In the genomic region with DNA sequence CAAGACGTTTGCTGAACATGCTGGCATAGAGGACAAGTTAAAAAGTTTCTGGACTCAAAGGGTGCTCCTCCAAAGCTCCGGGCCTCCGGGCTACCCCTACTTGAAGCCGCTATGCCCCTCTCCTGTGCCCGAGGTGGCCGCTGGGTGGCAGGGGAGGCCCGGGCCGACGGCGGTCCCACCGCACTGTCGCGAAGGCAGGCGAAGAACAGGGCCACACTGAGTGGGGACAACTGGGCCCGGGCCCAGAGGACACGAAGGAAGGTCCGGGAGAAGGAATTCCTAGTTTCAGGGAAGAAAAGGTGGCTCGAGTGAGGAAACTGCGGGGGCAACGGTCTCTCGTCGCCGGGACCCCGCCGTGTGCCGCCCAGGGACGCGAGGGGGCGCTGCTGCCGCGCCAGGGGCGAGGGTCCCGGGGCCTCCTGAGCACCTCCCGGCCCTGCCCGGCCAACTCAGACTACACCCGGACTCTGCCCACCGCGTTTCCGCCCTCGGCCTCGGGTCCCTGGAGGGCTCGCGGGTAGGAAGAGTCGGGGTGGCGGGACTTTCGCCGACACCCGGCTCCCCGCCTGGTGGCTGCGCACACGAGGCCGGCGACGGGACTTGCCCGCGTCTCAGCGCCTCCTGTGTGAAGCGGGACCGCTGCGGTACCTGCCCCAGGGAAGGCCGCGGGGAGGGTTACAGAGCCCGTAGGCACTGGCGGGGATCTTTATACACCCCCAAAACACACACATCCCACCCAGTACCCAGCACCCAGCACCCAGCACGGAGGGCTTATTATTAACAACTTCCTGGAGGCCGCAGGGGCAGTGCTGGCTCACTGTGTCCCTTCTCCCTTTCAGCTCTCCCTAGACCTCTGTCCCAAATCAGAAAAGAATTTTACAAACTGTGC, we compare ENCODE assay signal across 9 cellular contexts. TPM values are rescaled to one million over a fixed set of nuclear protein-coding genes. Genes with fewer than 3 reads are reported as not detected.
DNase-seq lines count a peak whose midpoint lies in the region; ATAC-seq and TF ChIP-seq lines count a peak whose summit lies in the region.
"Had no signal": no experiment of that assay in that cellular context is flagged by ENCODE, and none has a peak within 500 bp of the region (broad histone marks: within the 10 kb centered on the region; RNA-seq: fewer than 3 reads in every experiment).

No MANE protein-coding gene starts in this region.

- peak; percentile 93 for ATAC-seq in GM19455 (IDR thresholded peaks at IDR 0.05; ENCODE audit: unreplicated experiment)

- H3K4me3 ChIP-seq in CD4-positive, alpha-beta memory T cell (ENCODE audit: low read length in 2 of 2), result peak overlapping the region; percentile 52 to 66
- H3K4me3 ChIP-seq in rectal smooth muscle tissue (ENCODE audit: low read length) (peak overlapping the region; percentile 84), uterus (peak overlapping the region; percentile 31 to 37)

- no peaks in the 10 kb centered on the region for H3K36me3 ChIP-seq in CD4-positive, alpha-beta memory T cell (ENCODE audit: insufficient read depth, low read length)
- H3K36me3 ChIP-seq in rectal smooth muscle tissue (ENCODE audit: control insufficient read depth, insufficient read depth, low read length), result no peaks in the 10 kb centered on the region
- no peaks in the 10 kb centered on the region for H3K36me3 ChIP-seq in uterus

- no peaks in the 10 kb centered on the region for H3K27me3 Mint-ChIP-seq in CD4-positive, alpha-beta memory T cell
- H3K27me3 Mint-ChIP-seq in T-helper 1 cell treated with Interleukin-12 subunit alpha and Interleukin-12 subunit beta and Interleukin-4 antibody, amounts not matched to agents 30 μg/mL and 1 μg/mL, for 36 hours (ENCODE audit: low read depth), result peaks cover 10% of the 10 kb centered on the region

- TF ChIP-seq CTCF in uterus (IDR thresholded peaks at IDR 0.05), result peak; percentile 81 to 88 (median 86)

- H3K9me3 Mint-ChIP-seq in CD4-positive, alpha-beta memory T cell, result peaks cover 0 to 3% (median 0%) of the 10 kb centered on the region in 8 donors
- no peaks in the 10 kb centered on the region for H3K9me3 Mint-ChIP-seq in T-helper 1 cell treated with Interleukin-12 subunit alpha and Interleukin-12 subunit beta and Interleukin-4 antibody, amounts not matched to agents 30 μg/mL and 1 μg/mL, for 36 hours

- TF ChIP-seq POLR2A in uterus (IDR thresholded peaks at IDR 0.05), result peak in 1 of 2 donors; percentile 22

- peak; percentile 60 to 73 (median 70) for DNase-seq in CD4-positive, alpha-beta memory T cell
- peak; percentile 72 for DNase-seq in HPDE6-E6E7 (ENCODE audit: extremely low spot score)
- peak in 46 of 56 donors; percentile 5 to 79 (median 44) for DNase-seq in amygdala (lab: John Stamatoyannopoulos, UW)
- DNase-seq in hepatic stellate cell (ENCODE audit: low spot score), result peak; percentile 83
- DNase-seq in uterus, result peak; percentile 45 to 65

- H3K9ac ChIP-seq in rectal smooth muscle tissue (ENCODE audit: low read length), result peak overlapping the region; percentile 49

- CTCF ChIA-PET in CD4-positive, alpha-beta memory T cell (lab: Charles Lee; ENCODE audit: partially characterized antibody), result interaction anchor here (0.6 to 1.4 kb wide), 13 partner anchors 10 to 179 kb away, joined by 3 to 5 read pairs (median 3); partner anchors contain the start of genes PPM1D and USP32

- peaks cover 5 to 10% (median 7%) of the 10 kb centered on the region in 4 donors for H3K4me1 Mint-ChIP-seq in CD4-positive, alpha-beta memory T cell
- peaks cover 5% of the 10 kb centered on the region for H3K4me1 Mint-ChIP-seq in T-helper 1 cell treated with Interleukin-12 subunit alpha and Interleukin-12 subunit beta and Interleukin-4 antibody, amounts not matched to agents 30 μg/mL and 1 μg/mL, for 36 hours (ENCODE audit: low read depth)

- peak overlapping the region; percentile 72 to 88 (median 80) for H3K4me3 Mint-ChIP-seq in CD4-positive, alpha-beta memory T cell
- peak overlapping the region; percentile 77 for H3K4me3 Mint-ChIP-seq in T-helper 1 cell treated with Interleukin-12 subunit alpha and Interleukin-12 subunit beta and Interleukin-4 antibody, amounts not matched to agents 30 μg/mL and 1 μg/mL, for 36 hours

- peak overlapping the region; percentile 16 for H3K27ac ChIP-seq in CD4-positive, alpha-beta memory T cell (ENCODE audit: low read depth, low read length)
- H3K27ac ChIP-seq in rectal smooth muscle tissue (ENCODE audit: low read depth, low read length) (no peak overlapping the region), uterus (peak overlapping the region in 1 of 2 donors; percentile 40)
- H3K27ac ChIP-seq: VCaP had no signal

- H3K4me1 ChIP-seq in CD4-positive, alpha-beta memory T cell (ENCODE audit: insufficient read depth, low read length), result peaks cover 7% of the 10 kb centered on the region
- H3K4me1 ChIP-seq in rectal smooth muscle tissue (ENCODE audit: control insufficient read depth, insufficient read depth, low read length), result peaks cover 4% of the 10 kb centered on the region
- H3K4me1 ChIP-seq in uterus, result no peaks in the 10 kb centered on the region

- POLR2A ChIA-PET in CD4-positive, alpha-beta memory T cell (lab: Charles Lee; ENCODE audit: partially characterized antibody), result interaction anchor here (0.6 kb wide), 2 partner anchors 30 to 137 kb away, joined by 3 read pairs; partner anchors contain the start of gene USP32

- H3K27ac Mint-ChIP-seq in CD4-positive, alpha-beta memory T cell, result peak overlapping the region; percentile 64 to 88 (median 78)
- H3K27ac Mint-ChIP-seq in T-helper 1 cell treated with Interleukin-12 subunit alpha and Interleukin-12 subunit beta and Interleukin-4 antibody, amounts not matched to agents 30 μg/mL and 1 μg/mL, for 36 hours, result peak overlapping the region; percentile 58

- no peaks in the 10 kb centered on the region for H3K27me3 ChIP-seq in CD4-positive, alpha-beta memory T cell (ENCODE audit: insufficient read depth, low read length)
- no peaks in the 10 kb centered on the region for H3K27me3 ChIP-seq in rectal smooth muscle tissue (ENCODE audit: control insufficient read depth, insufficient read depth, low read length)
- no peaks in the 10 kb centered on the region for H3K27me3 ChIP-seq in uterus

- intact Hi-C loops in CD4-positive, alpha-beta memory T cell (cut with micrococcal nuclease), result loop anchor here (1.0 to 2.0 kb wide), 4 partner anchors 15 to 217 kb away; partner anchors contain the start of gene USP32
- intact Hi-C loops in uterus (cut with DNase I; ENCODE audit: low total_unique reads), result no loop called here

- H3K9me3 ChIP-seq in CD4-positive, alpha-beta memory T cell (ENCODE audit: control insufficient read depth in 1 of 2, low read length in 2 of 2), result no peaks in the 10 kb centered on the region
- H3K9me3 ChIP-seq in uterus, result no peaks in the 10 kb centered on the region

- H3K36me3 Mint-ChIP-seq in CD4-positive, alpha-beta memory T cell, result no peaks in the 10 kb centered on the region
- no peaks in the 10 kb centered on the region for H3K36me3 Mint-ChIP-seq in T-helper 1 cell treated with Interleukin-12 subunit alpha and Interleukin-12 subunit beta and Interleukin-4 antibody, amounts not matched to agents 30 μg/mL and 1 μg/mL, for 36 hours (ENCODE audit: low read depth)

RNA-seq across cellular contexts. Expression of gene CHCT1, which starts 0.8 kb away (rescaled TPM):
- not detected for total RNA-seq in CD4-positive, alpha-beta memory T cell
- under 1 TPM in 1 of 2 donors, not detected in 1; 0.54 TPM for polyA plus RNA-seq in CD4-positive, alpha-beta memory T cell
- total RNA-seq in uterus, result not detected

RNA-seq across cellular contexts. Expression of gene USP32, which starts 29.6 kb away (rescaled TPM):
- 10 to 100 TPM; 31.1 to 36.2 TPM for total RNA-seq in CD4-positive, alpha-beta memory T cell
- polyA plus RNA-seq in CD4-positive, alpha-beta memory T cell, result 1 to 10 TPM; 2.6 to 9.7 TPM
- 10 to 100 TPM; 28.4 to 54.1 (median 43.1) TPM for total RNA-seq in uterus

Comparison
In these comparisons a context has a peak if more than half of its experiments do, and no peak if none do; other contexts are left out.
1. H3K4me3 ChIP-seq: peak in every context shown above with its lines; median percentile 84 in rectal smooth muscle tissue; 59 in CD4-positive, alpha-beta memory T cell; 34 in uterus.